ENCODE assay signal across 10 cellular contexts in the genomic region with DNA sequence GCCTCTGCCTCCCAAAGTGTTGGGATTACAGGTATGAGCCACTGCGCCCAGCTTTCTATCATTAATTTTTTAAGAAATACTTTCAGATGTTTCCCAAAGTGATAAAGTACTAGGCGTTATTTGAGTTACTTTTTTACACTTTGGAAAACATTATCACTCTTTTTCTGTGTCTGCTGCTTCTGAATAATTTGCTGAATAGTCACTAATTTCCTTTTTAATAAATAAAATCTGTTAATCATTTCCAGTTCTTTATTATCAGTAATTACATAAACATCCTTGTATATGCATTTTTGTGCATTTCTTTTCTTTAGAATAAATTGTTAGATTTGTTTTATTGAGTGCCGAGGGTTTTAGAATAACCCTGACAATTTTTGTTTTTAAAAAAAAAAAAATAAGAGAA.
"Had no signal": no experiment of that assay in that cellular context is flagged by ENCODE, and none has a peak within 500 bp of the region (broad histone marks: within the 10 kb centered on the region; RNA-seq: fewer than 3 reads in every experiment).

No MANE protein-coding gene starts in this region.

- ATAC-seq: HCT116 had no signal

- H3K4me3 ChIP-seq: GM23248, HAP-1 had no signal

- H3K4me2 ChIP-seq: KMS-11 had no signal

- H3K9me3 ChIP-seq: HAP-1 had no signal

- DNase-seq: GM23248, GOT3, H7, HFFc6, IMR-90, KBM-7 had no signal

- H3K9ac ChIP-seq: GM23248, KMS-11 had no signal

- H3K27ac ChIP-seq: GM23248, HL-60, KMS-11 had no signal

- H2AFZ ChIP-seq: GM23248 had no signal
